In genomic region chr3:177525987-177526712, GRCh38 we compare ENCODE assay signal across 12 cellular contexts.
DNase-seq lines count a peak whose midpoint lies in the region; ATAC-seq, FAIRE-seq and TF ChIP-seq lines count a peak whose summit lies in the region.
"Had no signal": no experiment of that assay in that cellular context is flagged by ENCODE, and none has a peak within 500 bp of the region (broad histone marks: within the 10 kb centered on the region; RNA-seq: fewer than 3 reads in every experiment).

No MANE protein-coding gene starts in this region.

- TF ChIP-seq RAD21 in K562 (CRISPR knock-in tag; conservative IDR thresholded peaks at IDR 0.05 in 1 of 2, IDR thresholded peaks at IDR 0.05 in 1 of 2): no peak

- TF ChIP-seq POLR2A in NB4 (IDR thresholded peaks at IDR 0.05; ENCODE audit: extremely low read depth, insufficient read length): no peak
- TF ChIP-seq POLR2A in K562 (conservative IDR thresholded peaks at IDR 0.05): no peak

- intact Hi-C loops in K562 (cut with micrococcal nuclease): no loop called here

- no peaks in the 10 kb centered on the region for H3K36me3 ChIP-seq in K562 (ENCODE audit: control insufficient read depth, insufficient read depth, low read length)
- H3K36me3 ChIP-seq in osteoblast (ENCODE audit: insufficient read depth, low read length): no peaks in the 10 kb centered on the region
- H3K36me3 ChIP-seq: vagina had no signal

- peak overlapping the region; percentile 19; the same call in 1 of the 2 replicates for H2AFZ ChIP-seq in K562 (ENCODE audit: low read depth, low read length)
- H2AFZ ChIP-seq in osteoblast (ENCODE audit: low read length): no peak overlapping the region

- BruUV-seq in K562 (replicated peaks; lab: Mats Ljungman, UMichigan): no TSS peak

- DNase-seq in Daoy (ENCODE audit: low read depth) (peak; percentile 39), NB4 (ENCODE audit: low read depth) (peak; percentile 66), K562 (ENCODE audit: extremely low read depth in 1 of 4, low spot score in 3 of 4) (no peak), osteoblast (ENCODE audit: insufficient read length, low spot score, missing footprints) (peak; percentile 59), inferior parietal cortex (ENCODE audit: extremely low spot score) (no peak), NCI-H82 treated with DMSO at 0.1 percent for 48 hours (lab: John Stamatoyannopoulos, UW; ENCODE audit: unreplicated experiment) (no peak)
- DNase-seq: activated naive CD8-positive, alpha-beta T cell treated with anti-CD3 and anti-CD28 coated beads, Interleukin-2, amount 50 U/mL, for 24 hours; SHP77 treated with DMSO at 0.1 percent for 48 hours had no signal

- H3K9me3 ChIP-seq in K562 (replicated peaks; ENCODE audit: control insufficient read depth, insufficient read depth, low read depth, low read length) (no peaks in the 10 kb centered on the region), osteoblast (ENCODE audit: low read depth, low read length) (no peaks in the 10 kb centered on the region)
- H3K9me3 ChIP-seq: vagina had no signal

- H3K4me3 ChIP-seq in NB4 (ENCODE audit: low read depth, low read length): no peak overlapping the region
- H3K4me3 ChIP-seq in K562: no peak overlapping the region
- peak overlapping the region; percentile 9 for H3K4me3 ChIP-seq in osteoblast (ENCODE audit: insufficient read depth, low read length)
- H3K4me3 ChIP-seq: vagina had no signal

- TF ChIP-seq CTCF in NB4 (IDR thresholded peaks at IDR 0.05; ENCODE audit: low read depth, low read length): no peak
- TF ChIP-seq CTCF in K562 (IDR thresholded peaks at IDR 0.05 in 2 of 3, conservative IDR thresholded peaks at IDR 0.05 in 1 of 3; ENCODE audit: insufficient read depth in 2 of 3, low read depth in 1 of 3, low read length in 3 of 3): no peak
- TF ChIP-seq CTCF in osteoblast (IDR thresholded peaks at IDR 0.05; ENCODE audit: extremely low read depth, low read depth, low read length): no peak

- WGBS in K562 (ENCODE audit: insufficient coverage, low coverage, missing lambda C conversion rate): 33% methylated on average over 9 of the region's 9 CpGs

- no peak overlapping the region for H3K4me2 ChIP-seq in K562 (ENCODE audit: insufficient read depth, low read length)
- peak overlapping the region; percentile 59 for H3K4me2 ChIP-seq in osteoblast (ENCODE audit: insufficient read depth, low read length)

- ATAC-seq in K562 (no peak), HG03108 (IDR thresholded peaks at IDR 0.05; ENCODE audit: unreplicated experiment) (no peak), GM18873 (IDR thresholded peaks at IDR 0.05; ENCODE audit: low FRiP score, unreplicated experiment) (no peak)
- ATAC-seq: activated naive CD8-positive, alpha-beta T cell treated with anti-CD3 and anti-CD28 coated beads, Interleukin-2, amount 50 U/mL, for 24 hours had no signal

- H3K4me1 ChIP-seq in K562 (replicated peaks in 1 of 2; ENCODE audit: control insufficient read depth in 2 of 2, insufficient read depth in 2 of 2, low read length in 2 of 2) (no peaks in the 10 kb centered on the region; a peak in 1 of 5 replicates), osteoblast (ENCODE audit: insufficient read depth, low read length) (peaks cover 37% of the 10 kb centered on the region)

- H3K27ac ChIP-seq in K562 (ENCODE audit: extremely low read depth, low read depth, low read length) (no peak overlapping the region), osteoblast (ENCODE audit: low read depth, low read length) (peak overlapping the region; percentile 89)
- H3K27ac ChIP-seq: vagina had no signal

- POLR2A ChIA-PET in K562 (lab: Yijun Ruan, JAX): no interaction called here

- no peaks in the 10 kb centered on the region for H4K20me1 ChIP-seq in K562 (replicated peaks; ENCODE audit: control insufficient read depth, insufficient read depth, low read length)
- no peaks in the 10 kb centered on the region for H4K20me1 ChIP-seq in osteoblast (ENCODE audit: insufficient read depth, low read length)

- CTCF ChIA-PET in K562 (lab: Yijun Ruan, JAX; ENCODE audit: low intra/inter-chr PET ratio): no interaction called here

- H3K79me2 ChIP-seq in K562 (ENCODE audit: control insufficient read depth, insufficient read depth, low read length) (no peaks in the 10 kb centered on the region), osteoblast (ENCODE audit: insufficient read depth, low read length) (no peaks in the 10 kb centered on the region)

- H3K9ac ChIP-seq in K562 (ENCODE audit: insufficient read depth in 1 of 2, low read depth in 2 of 2, low read length in 2 of 2): no peak overlapping the region

- TF ChIP-seq EP300 in K562 (IDR thresholded peaks at IDR 0.05; ENCODE audit: low read length): no peak

- H3K27me3 ChIP-seq in K562 (ENCODE audit: control insufficient read depth in 2 of 2, insufficient read depth in 2 of 2, low read length in 2 of 2): no peaks in the 10 kb centered on the region
- H3K27me3 ChIP-seq in osteoblast (ENCODE audit: insufficient read depth, low read length): no peaks in the 10 kb centered on the region
- H3K27me3 ChIP-seq: vagina had no signal

- no peaks in the 10 kb centered on the region for H3K9me1 ChIP-seq in K562 (ENCODE audit: control insufficient read depth, insufficient read depth, low read length)

- no peak for FAIRE-seq in K562 (lab: Jason Lieb, UNC)
- FAIRE-seq: islet of Langerhans had no signal

- in situ Hi-C loops in K562 (cut with MboI): no loop called here

TF ChIP-seq in K562, 482 proteins besides CTCF, POLR2A, EP300 and RAD21:
- TF ChIP-seq SPI1 (IDR thresholded peaks at IDR 0.05; ENCODE audit: borderline replicate concordance, low read depth, low read length): peak; percentile 48; the same call in 1 of the 2 replicates
- no peak for TF ChIP-seq POLR2G (IDR thresholded peaks at IDR 0.05; ENCODE audit: low read depth, low read length)

Comparison
In these comparisons a context has a peak if more than half of its experiments do, and no peak if none do; other contexts are left out.
1. DNase-seq: peak in Daoy (single experiment), NB4 (single experiment) and osteoblast (single experiment); none in K562 (0 of 4), inferior parietal cortex (single experiment) and NCI-H82 treated with DMSO at 0.1 percent for 48 hours (single experiment).